Comparison of ENCODE assay signal across 10 cellular contexts in genomic region chr5:95780597-95780996, GRCh38. TPM values are rescaled to one million over a fixed set of nuclear protein-coding genes. Genes with fewer than 3 reads are reported as not detected.
DNase-seq lines count a peak whose midpoint lies in the region; ATAC-seq and TF ChIP-seq lines count a peak whose summit lies in the region.
"Had no signal": no experiment of that assay in that cellular context is flagged by ENCODE, and none has a peak within 500 bp of the region (broad histone marks: within the 10 kb centered on the region; RNA-seq: fewer than 3 reads in every experiment).

No MANE protein-coding gene starts in this region.

- DNase-seq in NOMO-1 treated with DMSO at 0.1 percent for 48 hours (lab: John Stamatoyannopoulos, UW; ENCODE audit: unreplicated experiment) (peak; percentile 29), NOMO-1 (lab: John Stamatoyannopoulos, UW; ENCODE audit: unreplicated experiment in 2 of 2) (no peak), coronary artery (ENCODE audit: low spot score) (no peak), tibial nerve (ENCODE audit: low spot score in 2 of 2) (peak in 1 of 2 donors; percentile 55), NCI-H226 (no peak), NCI-H748 treated with DMSO at 0.1 percent for 48 hours (lab: John Stamatoyannopoulos, UW) (no peak)

- H3K27me3 ChIP-seq in muscle layer of colon (ENCODE audit: control insufficient read depth in 1 of 2, insufficient read depth in 2 of 2, low read length in 2 of 2) (no peaks in the 10 kb centered on the region), tibial nerve (no peaks in the 10 kb centered on the region)
- H3K27me3 ChIP-seq: SJCRH30, suprapubic skin had no signal

- no peak for TF ChIP-seq EP300 in tibial nerve (IDR thresholded peaks at IDR 0.05)

- no peak overlapping the region for H3K9ac ChIP-seq in muscle layer of colon (ENCODE audit: low read length)

- H3K4me1 ChIP-seq in muscle layer of colon (ENCODE audit: insufficient read depth, low read length) = peaks cover 10% of the 10 kb centered on the region
- H3K4me1 ChIP-seq in tibial nerve = peaks cover 0 to 19% (median 2%) of the 10 kb centered on the region in 4 donors
- H3K4me1 ChIP-seq: SJCRH30 had no signal

- 83 to 89% methylated on average over 7 of the region's 7 CpGs for WGBS in tibial nerve, 2 donors

- H3K27ac ChIP-seq in coronary artery = peak overlapping the region; percentile 39 to 41
- peak overlapping the region; percentile 52 for H3K27ac ChIP-seq in muscle layer of colon (ENCODE audit: low read depth, low read length)
- peak overlapping the region; percentile 24 to 74 (median 67) for H3K27ac ChIP-seq in tibial nerve
- H3K27ac ChIP-seq: SJCRH30 had no signal

- peaks cover 12% of the 10 kb centered on the region for H3K36me3 ChIP-seq in muscle layer of colon (ENCODE audit: insufficient read depth, low read length)
- H3K36me3 ChIP-seq in tibial nerve = peaks cover 0 to 22% (median 0%) of the 10 kb centered on the region in 3 donors

- no peak for ATAC-seq in HG03039 (IDR thresholded peaks at IDR 0.05; ENCODE audit: unreplicated experiment)

- TF ChIP-seq CTCF in coronary artery (IDR thresholded peaks at IDR 0.05) (no peak), tibial nerve (IDR thresholded peaks at IDR 0.05) (no peak)

- H3K9me3 ChIP-seq in muscle layer of colon (ENCODE audit: low read length) (no peaks in the 10 kb centered on the region), tibial nerve (no peaks in the 10 kb centered on the region)
- H3K9me3 ChIP-seq: SJCRH30, suprapubic skin had no signal

- H3K4me3 ChIP-seq in coronary artery (no peak overlapping the region), muscle layer of colon (ENCODE audit: low read depth in 1 of 2, low read length in 2 of 2) (no peak overlapping the region), tibial nerve (no peak overlapping the region)
- H3K4me3 ChIP-seq: SJCRH30, suprapubic skin had no signal

- no peak for TF ChIP-seq POLR2A in tibial nerve (IDR thresholded peaks at IDR 0.05)

RNA-seq across cellular contexts. Expression of gene GLRX, which starts 41.9 kb away (rescaled TPM):
- total RNA-seq in tibial nerve = 10 to 100 TPM; 15.3 to 72.0 (median 40.4) TPM

RNA-seq across cellular contexts. Expression of gene RHOBTB3, which starts 49.5 kb away (rescaled TPM):
- total RNA-seq in tibial nerve = 100 to 1,000 TPM; 130 to 219 (median 195) TPM
